23 cellular contexts compared by ENCODE assay signal in the genomic region with DNA sequence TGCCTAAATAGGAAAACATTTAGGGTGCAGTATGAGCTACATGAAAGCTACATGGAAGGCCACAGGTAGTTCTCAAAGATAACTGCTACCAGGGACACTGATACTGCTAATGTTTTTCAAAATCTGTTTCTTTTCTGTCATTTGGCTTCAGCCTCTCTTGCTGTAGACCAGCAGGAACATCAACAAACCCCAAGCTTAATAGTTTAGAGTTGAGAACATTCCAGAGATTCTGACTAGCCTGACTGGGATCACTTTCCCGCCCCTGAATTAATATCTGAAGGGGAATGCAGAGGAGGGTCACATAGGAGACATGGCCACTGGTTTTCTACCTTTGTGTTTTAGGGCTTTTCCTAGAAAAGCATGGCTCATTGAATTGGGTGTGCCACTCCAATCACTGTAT. TPM values are rescaled to one million over a fixed set of nuclear protein-coding genes. Genes with fewer than 3 reads are reported as not detected.
DNase-seq lines count a peak whose midpoint lies in the region; ATAC-seq and TF ChIP-seq lines count a peak whose summit lies in the region.
"Had no signal": no experiment of that assay in that cellular context is flagged by ENCODE, and none has a peak within 500 bp of the region (broad histone marks: within the 10 kb centered on the region; RNA-seq: fewer than 3 reads in every experiment).

No MANE protein-coding gene starts in this region.

- 68% methylated on average over 1 of the region's 1 CpG for WGBS in smooth muscle cell (ENCODE audit: low lambda C conversion rate)

- no peaks in the 10 kb centered on the region for H3K27me3 Mint-ChIP-seq in activated naive CD8-positive, alpha-beta T cell treated with anti-CD3 and anti-CD28 coated beads, Interleukin-2, amount 50 U/mL, for 24 hours
- no peaks in the 10 kb centered on the region for H3K27me3 Mint-ChIP-seq in activated naive CD8-positive, alpha-beta T cell treated with anti-CD3 and anti-CD28 coated beads for 36 hours
- H3K27me3 Mint-ChIP-seq in activated T-helper 17 cell treated with anti-CD3 and anti-CD28 coated beads, Interleukin-2, amount 50 U/mL, for 72 hours: no peaks in the 10 kb centered on the region
- H3K27me3 Mint-ChIP-seq: CD4-positive, alpha-beta T cell had no signal

- H3K36me3 ChIP-seq in smooth muscle cell (ENCODE audit: low read depth): peaks cover 13% of the 10 kb centered on the region

- no peak overlapping the region for H3K4me3 ChIP-seq in smooth muscle cell
- H3K4me3 ChIP-seq: GM12878, GM23338 had no signal

- peak overlapping the region; percentile 25 for H3K27ac Mint-ChIP-seq in activated naive CD8-positive, alpha-beta T cell treated with anti-CD3 and anti-CD28 coated beads, Interleukin-2, amount 50 U/mL, for 24 hours
- H3K27ac Mint-ChIP-seq in activated naive CD8-positive, alpha-beta T cell treated with anti-CD3 and anti-CD28 coated beads for 36 hours: no peak overlapping the region
- peak overlapping the region; percentile 20 for H3K27ac Mint-ChIP-seq in activated T-helper 17 cell treated with anti-CD3 and anti-CD28 coated beads, Interleukin-2, amount 50 U/mL, for 72 hours
- H3K27ac Mint-ChIP-seq: GM23338 had no signal

- H3K36me3 Mint-ChIP-seq in activated naive CD8-positive, alpha-beta T cell treated with anti-CD3 and anti-CD28 coated beads, Interleukin-2, amount 50 U/mL, for 24 hours (ENCODE audit: low read depth): peaks cover 22% of the 10 kb centered on the region
- H3K36me3 Mint-ChIP-seq in activated naive CD8-positive, alpha-beta T cell treated with anti-CD3 and anti-CD28 coated beads for 36 hours: peaks cover 4% of the 10 kb centered on the region
- H3K36me3 Mint-ChIP-seq in activated T-helper 17 cell treated with anti-CD3 and anti-CD28 coated beads, Interleukin-2, amount 50 U/mL, for 72 hours (ENCODE audit: low read depth): peaks cover 86% of the 10 kb centered on the region

- H2AFZ ChIP-seq in smooth muscle cell (ENCODE audit: low read depth): no peak overlapping the region
- H2AFZ ChIP-seq: GM23338 had no signal

- H3K9ac ChIP-seq in smooth muscle cell (ENCODE audit: low read depth): no peak overlapping the region

- H3K27ac ChIP-seq in smooth muscle cell (ENCODE audit: low read depth): peak overlapping the region; percentile 3

- H3K4me1 ChIP-seq in smooth muscle cell (ENCODE audit: low read depth): no peaks in the 10 kb centered on the region

- H3K4me1 Mint-ChIP-seq in activated naive CD8-positive, alpha-beta T cell treated with anti-CD3 and anti-CD28 coated beads, Interleukin-2, amount 50 U/mL, for 24 hours: peaks cover 10% of the 10 kb centered on the region
- peaks cover 10% of the 10 kb centered on the region for H3K4me1 Mint-ChIP-seq in activated naive CD8-positive, alpha-beta T cell treated with anti-CD3 and anti-CD28 coated beads for 36 hours
- H3K4me1 Mint-ChIP-seq in activated T-helper 17 cell treated with anti-CD3 and anti-CD28 coated beads, Interleukin-2, amount 50 U/mL, for 72 hours: peaks cover 9% of the 10 kb centered on the region
- H3K4me1 Mint-ChIP-seq: GM23338 had no signal

- H4K20me1 ChIP-seq in smooth muscle cell (ENCODE audit: low read depth): peaks cover 14% of the 10 kb centered on the region

- no peaks in the 10 kb centered on the region for H3K79me2 ChIP-seq in smooth muscle cell (ENCODE audit: low read depth)

- no peak overlapping the region for H3K4me3 Mint-ChIP-seq in activated naive CD8-positive, alpha-beta T cell treated with anti-CD3 and anti-CD28 coated beads, Interleukin-2, amount 50 U/mL, for 24 hours
- H3K4me3 Mint-ChIP-seq in activated naive CD8-positive, alpha-beta T cell treated with anti-CD3 and anti-CD28 coated beads for 36 hours: no peak overlapping the region
- no peak overlapping the region for H3K4me3 Mint-ChIP-seq in activated T-helper 17 cell treated with anti-CD3 and anti-CD28 coated beads, Interleukin-2, amount 50 U/mL, for 72 hours
- H3K4me3 Mint-ChIP-seq: CD4-positive, alpha-beta T cell; GM23338 had no signal

- no peaks in the 10 kb centered on the region for H3K27me3 ChIP-seq in smooth muscle cell (ENCODE audit: low read depth)
- H3K27me3 ChIP-seq: BE2C had no signal

- no peaks in the 10 kb centered on the region for H3K9me3 ChIP-seq in smooth muscle cell (replicated peaks; ENCODE audit: low read depth)
- H3K9me3 ChIP-seq: BE2C had no signal

- H3K4me2 ChIP-seq in smooth muscle cell: no peak overlapping the region
- H3K4me2 ChIP-seq: GM23338 had no signal

- H3K9me3 Mint-ChIP-seq in activated naive CD8-positive, alpha-beta T cell treated with anti-CD3 and anti-CD28 coated beads, Interleukin-2, amount 50 U/mL, for 24 hours: no peaks in the 10 kb centered on the region
- H3K9me3 Mint-ChIP-seq in activated naive CD8-positive, alpha-beta T cell treated with anti-CD3 and anti-CD28 coated beads for 36 hours: no peaks in the 10 kb centered on the region
- H3K9me3 Mint-ChIP-seq in activated T-helper 17 cell treated with anti-CD3 and anti-CD28 coated beads, Interleukin-2, amount 50 U/mL, for 72 hours: no peaks in the 10 kb centered on the region
- H3K9me3 Mint-ChIP-seq: CD4-positive, alpha-beta T cell; GM23338 had no signal

- H3F3A ChIP-seq in smooth muscle cell (ENCODE audit: low read depth): no peaks in the 10 kb centered on the region

- no peak for ATAC-seq in activated naive CD8-positive, alpha-beta T cell treated with anti-CD3 and anti-CD28 coated beads, Interleukin-2, amount 50 U/mL, for 24 hours
- ATAC-seq in activated T-helper 17 cell treated with anti-CD3 and anti-CD28 coated beads, Interleukin-2, amount 50 U/mL, for 72 hours (replicated peaks): no peak
- no peak for ATAC-seq in sciatic nerve
- ATAC-seq: GM12878, GM23338 had no signal

- intact Hi-C loops in sciatic nerve (cut with DNase I): no loop called here

- TF ChIP-seq CTCF in smooth muscle cell (IDR thresholded peaks at IDR 0.05; ENCODE audit: borderline replicate concordance, insufficient read depth, poor library complexity, severe bottlenecking): no peak

- DNase-seq in activated naive CD8-positive, alpha-beta T cell treated with anti-CD3 and anti-CD28 coated beads, Interleukin-2, amount 50 U/mL, for 24 hours: no peak
- DNase-seq in activated naive CD8-positive, alpha-beta T cell treated with anti-CD3 and anti-CD28 coated beads for 36 hours: no peak
- peak; percentile 28 for DNase-seq in iris pigment epithelial cell (ENCODE audit: low read depth)
- DNase-seq in smooth muscle cell (lab: John Stamatoyannopoulos, UW; ENCODE audit: unreplicated experiment): no peak
- no peak for DNase-seq in stimulated activated CD4-positive, alpha-beta T cell treated with anti-CD3 and anti-CD28 coated beads, Interleukin-4, amount 100 ng/mL, for 4 hours
- no peak for DNase-seq in sciatic nerve (ENCODE audit: low spot score)
- no peak for DNase-seq in NCI-H774 (lab: John Stamatoyannopoulos, UW)
- DNase-seq: BE2C; Calu3; CD4-positive, alpha-beta T cell; EL; HCEC 1CT; KG1; NCI-H1417; NCI-H187; NCI-H2107; NCI-H510A; NCI-H748 treated with DMSO at 0.1 percent for 48 hours; OCI-M1; Right ventricle myocardium superior had no signal

RNA-seq across cellular contexts. Expression of a gene that starts 16.9 kb away (rescaled TPM):
- 10 to 100 TPM; 21.4 to 24.1 TPM for total RNA-seq in activated naive CD8-positive, alpha-beta T cell treated with anti-CD3 and anti-CD28 coated beads for 36 hours
- total RNA-seq in activated T-helper 17 cell treated with anti-CD3 and anti-CD28 coated beads, Interleukin-2, amount 50 U/mL, for 72 hours: 10 to 100 TPM; 29.6 to 33.3 TPM
- total RNA-seq in smooth muscle cell (26.3 and 36.9 TPM in 2 replicates), sciatic nerve (29.1 TPM)
- polyA plus RNA-seq in smooth muscle cell: 15.7 and 21.0 TPM in 2 replicates
